ENCODE assay signal across 8 cellular contexts in genomic region chr10:119333146-119333792, GRCh38.
A peak's percentile ranks its signal among the peaks of the same experiment; 100 is the strongest.
DNase-seq lines count a peak whose midpoint lies in the region; ATAC-seq and TF ChIP-seq lines count a peak whose summit lies in the region.

No MANE protein-coding gene starts in this region.

- no peaks in the 10 kb centered on the region for H3K27me3 ChIP-seq in suprapubic skin

- CTCF ChIA-PET in RWPE1 (lab: Yijun Ruan, JAX) = interaction anchor here (0.7 kb wide), 1 partner anchor 86 kb away, joined by 3 read pairs; no protein-coding TSS in a partner anchor

- H3K27ac ChIP-seq in RWPE1 (no peak overlapping the region), suprapubic skin (no peak overlapping the region)

- H3K4me1 ChIP-seq in suprapubic skin = no peaks in the 10 kb centered on the region

- H3K36me3 Mint-ChIP-seq in activated naive CD8-positive, alpha-beta T cell treated with anti-CD3 and anti-CD28 coated beads, Interleukin-2, amount 10 ng/mL, durations not matched to agents 7 days and 5 days = peaks cover 5% of the 10 kb centered on the region

- DNase-seq in EL (peak; percentile 63), RPMI7951 (ENCODE audit: low read depth) (peak; percentile 53), RWPE1 (ENCODE audit: low spot score) (no peak), germinal center (ENCODE audit: low spot score) (no peak), suprapubic skin (ENCODE audit: low spot score in 2 of 2) (no peak)
- no peak for DNase-seq in activated naive CD8-positive, alpha-beta T cell treated with anti-CD3 and anti-CD28 coated beads, Interleukin-2, amount 10 ng/mL, durations not matched to agents 7 days and 5 days
- DNase-seq in stimulated activated CD4-positive, alpha-beta T cell treated with anti-CD3 and anti-CD28 coated beads, Interleukin-15, amount 100 ng/mL, for 1 hour (ENCODE audit: low read depth in 1 of 2, low spot score in 1 of 2) = peak; percentile 16 to 18

- peaks cover 5% of the 10 kb centered on the region for H3K4me1 Mint-ChIP-seq in activated naive CD8-positive, alpha-beta T cell treated with anti-CD3 and anti-CD28 coated beads, Interleukin-2, amount 10 ng/mL, durations not matched to agents 7 days and 5 days

- H3K27ac Mint-ChIP-seq in activated naive CD8-positive, alpha-beta T cell treated with anti-CD3 and anti-CD28 coated beads, Interleukin-2, amount 10 ng/mL, durations not matched to agents 7 days and 5 days = no peak overlapping the region

- H3K9me3 Mint-ChIP-seq in activated naive CD8-positive, alpha-beta T cell treated with anti-CD3 and anti-CD28 coated beads, Interleukin-2, amount 10 ng/mL, durations not matched to agents 7 days and 5 days = no peaks in the 10 kb centered on the region

- no peak for TF ChIP-seq POLR2A in suprapubic skin (IDR thresholded peaks at IDR 0.05)
- TF ChIP-seq POLR2A in GM18505 (IDR thresholded peaks at IDR 0.05; ENCODE audit: borderline replicate concordance, extremely low read depth, insufficient read depth, insufficient read length) = no peak

- TF ChIP-seq CTCF in RWPE1 (conservative IDR thresholded peaks at IDR 0.05; ENCODE audit: low read depth) (no peak), suprapubic skin (IDR thresholded peaks at IDR 0.05) (no peak)

- H3K4me3 Mint-ChIP-seq in activated naive CD8-positive, alpha-beta T cell treated with anti-CD3 and anti-CD28 coated beads, Interleukin-2, amount 10 ng/mL, durations not matched to agents 7 days and 5 days = no peak overlapping the region

- WGBS in suprapubic skin = 90% methylated on average over 7 of the region's 8 CpGs

- no peak overlapping the region for H3K4me3 ChIP-seq in suprapubic skin

- no peaks in the 10 kb centered on the region for H3K9me3 ChIP-seq in suprapubic skin

- no peaks in the 10 kb centered on the region for H3K27me3 Mint-ChIP-seq in activated naive CD8-positive, alpha-beta T cell treated with anti-CD3 and anti-CD28 coated beads, Interleukin-2, amount 10 ng/mL, durations not matched to agents 7 days and 5 days

- no peak for TF ChIP-seq EP300 in suprapubic skin (IDR thresholded peaks at IDR 0.05)

- H3K36me3 ChIP-seq in suprapubic skin = peaks cover 2% of the 10 kb centered on the region

- peak; percentile 89 for ATAC-seq in activated naive CD8-positive, alpha-beta T cell treated with anti-CD3 and anti-CD28 coated beads, Interleukin-2, amount 10 ng/mL, durations not matched to agents 7 days and 5 days (ENCODE audit: low read depth)
- no peak for ATAC-seq in GM18505 (IDR thresholded peaks at IDR 0.05; ENCODE audit: unreplicated experiment)

- POLR2A ChIA-PET in activated naive CD8-positive, alpha-beta T cell treated with anti-CD3 and anti-CD28 coated beads, Interleukin-2, amount 10 ng/mL, durations not matched to agents 7 days and 5 days (lab: Charles Lee) = interaction anchor here (0.7 kb wide), 1 partner anchor 10 kb away, joined by 4 read pairs; no protein-coding TSS in a partner anchor
- POLR2A ChIA-PET in RWPE1 (lab: Yijun Ruan, JAX; ENCODE audit: low non-redundant PET) = interaction anchor here (0.6 kb wide), 1 partner anchor 212 kb away, joined by 5 read pairs; no protein-coding TSS in a partner anchor

Comparison
In these comparisons a context has a peak if more than half of its experiments do, and no peak if none do; other contexts are left out.
1. DNase-seq: peak in EL (single experiment), RPMI7951 (single experiment) and stimulated activated CD4-positive, alpha-beta T cell treated with anti-CD3 and anti-CD28 coated beads, Interleukin-15, amount 100 ng/mL, for 1 hour (2 of 2); none in activated naive CD8-positive, alpha-beta T cell treated with anti-CD3 and anti-CD28 coated beads, Interleukin-2, amount 10 ng/mL, durations not matched to agents 7 days and 5 days (single experiment), RWPE1 (single experiment), germinal center (single experiment) and suprapubic skin (0 of 2).